In the genomic region with DNA sequence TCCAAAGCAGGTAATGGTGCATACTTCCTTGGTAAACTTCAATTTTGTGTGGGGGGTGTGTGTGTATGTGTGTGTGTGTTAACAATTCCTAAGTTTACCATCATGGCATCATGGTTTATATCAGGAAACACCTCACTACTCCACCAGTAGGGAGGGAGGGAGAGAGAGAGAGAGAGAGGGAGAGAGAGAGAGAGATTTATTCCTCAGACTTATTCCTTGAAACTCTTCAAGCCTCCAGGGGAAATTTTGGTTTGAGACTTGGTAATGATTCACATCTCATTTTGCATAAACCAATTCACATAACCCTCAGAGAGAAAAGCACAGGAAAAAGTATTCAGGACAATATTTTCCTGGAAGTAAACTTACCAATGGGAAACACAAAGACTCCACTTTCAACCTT, we compare ENCODE assay signal across 18 cellular contexts.
"Had no signal": no experiment of that assay in that cellular context is flagged by ENCODE, and none has a peak within 500 bp of the region (broad histone marks: within the 10 kb centered on the region; RNA-seq: fewer than 3 reads in every experiment).

No MANE protein-coding gene starts in this region.

- H3K4me1 ChIP-seq: body of pancreas, esophagus squamous epithelium, heart right ventricle, parathyroid adenoma, thyroid gland had no signal

- DNase-seq: activated CD4-positive, alpha-beta T cell treated with anti-CD3 and anti-CD28 coated beads for 4 hours; activated CD8-positive, alpha-beta T cell treated with anti-CD3 and anti-CD28 coated beads for 36 hours; activated gamma-delta T cell; activated T-cell treated with anti-CD3 and anti-CD28 coated beads, Interleukin-2, amount 50 U/mL, for 4 hours; body of pancreas; esophagus squamous epithelium; heart right ventricle; left colon; retina; stimulated activated CD4-positive, alpha-beta T cell treated with anti-CD3 and anti-CD28 coated beads, Interleukin-2, amount 100 ng/mL, for 48 hours; stimulated activated naive B cell treated with anti-CD40 and anti-IgM and Interleukin-4, amounts not matched to agents 10 μg/mL and 1 μg/mL and 100 μg/mL, for 72 hours; T-helper 2 cell; thyroid gland had no signal

- H3K9me3 ChIP-seq: body of pancreas, esophagus squamous epithelium, thyroid gland had no signal

- H3K36me3 ChIP-seq: esophagus squamous epithelium, heart right ventricle, thyroid gland had no signal

- H3K9me3 Mint-ChIP-seq: activated T-cell treated with anti-CD3 and anti-CD28 coated beads, Interleukin-2, amount 50 U/mL, for 4 hours had no signal

- H2AFZ ChIP-seq: parathyroid adenoma had no signal

- H3K27ac ChIP-seq: body of pancreas, coronary artery, esophagus squamous epithelium, heart right ventricle, parathyroid adenoma, thyroid gland had no signal

- H3K4me1 Mint-ChIP-seq: central memory CD8-positive, alpha-beta T cell; stimulated activated naive B cell treated with anti-CD40 and anti-IgM and Interleukin-4, amounts not matched to agents 10 μg/mL and 1 μg/mL and 100 μg/mL, for 72 hours had no signal

- H3K4me3 ChIP-seq: body of pancreas, coronary artery, esophagus squamous epithelium, heart right ventricle, lung, thyroid gland had no signal

- H3K4me3 Mint-ChIP-seq: activated CD8-positive, alpha-beta T cell treated with anti-CD3 and anti-CD28 coated beads for 36 hours; activated T-cell treated with anti-CD3 and anti-CD28 coated beads, Interleukin-2, amount 50 U/mL, for 4 hours; central memory CD8-positive, alpha-beta T cell; stimulated activated naive B cell treated with anti-CD40 and anti-IgM and Interleukin-4, amounts not matched to agents 10 μg/mL and 1 μg/mL and 100 μg/mL, for 72 hours had no signal

- ATAC-seq: activated CD8-positive, alpha-beta T cell treated with anti-CD3 and anti-CD28 coated beads for 36 hours; activated naive CD4-positive, alpha-beta T cell treated with anti-CD3 and anti-CD28 coated beads, Interleukin-2, amount 50 U/mL, for 72 hours; activated T-cell treated with anti-CD3 and anti-CD28 coated beads, Interleukin-2, amount 50 U/mL, for 4 hours; body of pancreas; heart right ventricle; stimulated activated naive B cell treated with anti-CD40 and anti-IgM and Interleukin-4, amounts not matched to agents 10 μg/mL and 1 μg/mL and 100 μg/mL, for 72 hours had no signal

- H3K9ac ChIP-seq: parathyroid adenoma had no signal

- H3K27ac Mint-ChIP-seq: activated CD8-positive, alpha-beta T cell treated with anti-CD3 and anti-CD28 coated beads for 36 hours; activated naive CD4-positive, alpha-beta T cell treated with anti-CD3 and anti-CD28 coated beads, Interleukin-2, amount 50 U/mL, for 72 hours; stimulated activated naive B cell treated with anti-CD40 and anti-IgM and Interleukin-4, amounts not matched to agents 10 μg/mL and 1 μg/mL and 100 μg/mL, for 72 hours had no signal

- H3K27me3 ChIP-seq: body of pancreas, esophagus squamous epithelium, heart right ventricle, thyroid gland had no signal
